In genomic region chr11:117464778-117465177, GRCh38 we compare ENCODE assay signal across 23 cellular contexts.
"Had no signal": no experiment of that assay in that cellular context is flagged by ENCODE, and none has a peak within 500 bp of the region (broad histone marks: within the 10 kb centered on the region; RNA-seq: fewer than 3 reads in every experiment).

No MANE protein-coding gene starts in this region.

- H3K27ac ChIP-seq: stomach, suprapubic skin, testis, thoracic aorta, thyroid gland, tibial artery, tibial nerve, transverse colon, upper lobe of left lung, upper lobe of right lung, uterus, vagina had no signal

- H3K36me3 ChIP-seq: suprapubic skin, thoracic aorta, thyroid gland, tibial artery, tibial nerve, transverse colon, upper lobe of left lung, upper lobe of right lung, uterus, vagina had no signal

- H3K9me3 ChIP-seq: stomach, suprapubic skin, testis, thoracic aorta, thyroid gland, tibial artery, tibial nerve, transverse colon, upper lobe of left lung, upper lobe of right lung, uterus, vagina had no signal

- H3K4me3 ChIP-seq: stomach, suprapubic skin, testis, thoracic aorta, thyroid gland, tibial artery, tibial nerve, transverse colon, upper lobe of left lung, upper lobe of right lung, uterus, vagina had no signal

- H3K27me3 ChIP-seq: testis, thyroid gland, tibial nerve, transverse colon, upper lobe of left lung, upper lobe of right lung, uterus, vagina had no signal

- DNase-seq: stimulated activated CD4-positive, alpha-beta T cell treated with anti-CD3 and anti-CD28 coated beads, Interleukin-2, amount 100 ng/mL, for 48 hours; stimulated activated CD4-positive, alpha-beta T cell treated with anti-CD3 and anti-CD28 coated beads, Interleukin-4, amount 100 ng/mL, for 24 hours; stimulated activated CD4-positive, alpha-beta T cell treated with anti-CD3 and anti-CD28 coated beads, Interleukin-4, amount 100 ng/mL, for 4 hours; stimulated activated CD8-positive, alpha-beta memory T cell treated with anti-CD3 and anti-CD28 coated beads, Interleukin-4, amount 100 ng/mL, for 48 hours; stimulated activated naive B cell treated with anti-CD40 and anti-IgM and Interleukin-4, amounts not matched to agents 10 μg/mL and 1 μg/mL and 100 μg/mL, for 72 hours; stimulated activated naive CD4-positive, alpha-beta T cell; stimulated activated naive CD4-positive, alpha-beta T cell treated with Interleukin-2 at 50 U/mL for 16 hours; stimulated activated naive CD8-positive, alpha-beta T cell treated with anti-CD3 and anti-CD28 coated beads, Interleukin-15, amount 100 ng/mL, for 72 hours; stimulated activated naive CD8-positive, alpha-beta T cell treated with anti-CD3 and anti-CD28 coated beads, Interleukin-15, Interleukin-2, amounts not matched to agents 100 U/mL and 50 U/mL, for 24 hours; stomach; substantia nigra; testis; thyroid gland; tibial artery; transverse colon; trophoblast cell; upper lobe of left lung; upper lobe of right lung; uterus had no signal

- H3K4me1 ChIP-seq: stomach, suprapubic skin, testis, thyroid gland, tibial artery, tibial nerve, transverse colon, upper lobe of left lung, upper lobe of right lung, uterus, vagina had no signal
